ENCODE assay signal across 16 cellular contexts in genomic region chr16:86069736-86070298, GRCh38.
DNase-seq lines count a peak whose midpoint lies in the region; ATAC-seq and TF ChIP-seq lines count a peak whose summit lies in the region.
"Had no signal": no experiment of that assay in that cellular context is flagged by ENCODE, and none has a peak within 500 bp of the region (broad histone marks: within the 10 kb centered on the region; RNA-seq: fewer than 3 reads in every experiment).

No MANE protein-coding gene starts in this region.

- TF ChIP-seq POLR2A in spleen (IDR thresholded peaks at IDR 0.05), result no peak

- DNase-seq in natural killer cell treated with Interleukin-12 subunit alpha and Interleukin-12 subunit beta and Interleukin-15 and Interleukin-18, amount 100 ng/mL, for 72 hours (ENCODE audit: low spot score), result peak; percentile 29
- DNase-seq in natural killer cell (no peak), mesenchymal stem cell (no peak), spleen (peak; percentile 73), foreskin keratinocyte (no peak), glomerular visceral epithelial cell (ENCODE audit: extremely low spot score) (no peak)
- DNase-seq: Calu3; CD4-positive, alpha-beta memory T cell; DMS79 treated with DMSO at 0.1 percent for 48 hours had no signal

- H2AFZ ChIP-seq in mesenchymal stem cell (ENCODE audit: low read depth, low read length), result no peak overlapping the region

- H3K27ac ChIP-seq in mesenchymal stem cell (ENCODE audit: low read length, poor library complexity, severe bottlenecking), result no peak overlapping the region
- peak overlapping the region in 4 of 8 donors; percentile 1 to 48 (median 16) for H3K27ac ChIP-seq in spleen
- H3K27ac ChIP-seq in foreskin keratinocyte, result no peak overlapping the region
- H3K27ac ChIP-seq: 22Rv1, A549, BLaER1 had no signal

- no peaks in the 10 kb centered on the region for H3K9me3 ChIP-seq in mesenchymal stem cell (ENCODE audit: control insufficient read depth, low read length)
- H3K9me3 ChIP-seq in spleen, result no peaks in the 10 kb centered on the region
- H3K9me3 ChIP-seq: A549, BLaER1, HAP-1 had no signal

- peaks cover 22 to 63% of the 10 kb centered on the region in 2 experiments for H3K27me3 ChIP-seq in mesenchymal stem cell (ENCODE audit: control insufficient read depth in 1 of 2, insufficient read depth in 1 of 2, low read length in 2 of 2)
- H3K27me3 ChIP-seq in spleen (replicated peaks in 1 of 7), result peaks cover 0 to 52% (median 0%) of the 10 kb centered on the region in 7 donors
- H3K27me3 ChIP-seq in foreskin keratinocyte, result no peaks in the 10 kb centered on the region

- no peaks in the 10 kb centered on the region for H3K36me3 ChIP-seq in mesenchymal stem cell (ENCODE audit: control insufficient read depth in 1 of 2, insufficient read depth in 2 of 2, low read depth in 1 of 2, low read length in 2 of 2)
- H3K36me3 ChIP-seq in spleen, result no peaks in the 10 kb centered on the region
- H3K36me3 ChIP-seq: BLaER1, HAP-1 had no signal

- no peak overlapping the region for H2BK15ac ChIP-seq in mesenchymal stem cell (ENCODE audit: low read depth, poor library complexity, severe bottlenecking)

- H4K8ac ChIP-seq in mesenchymal stem cell (ENCODE audit: low read length), result peak overlapping the region; percentile 2

- H3K18ac ChIP-seq in mesenchymal stem cell (ENCODE audit: low read depth in 1 of 2, low read length in 2 of 2), result peak overlapping the region; percentile 17 to 90

- H3K4me1 ChIP-seq in mesenchymal stem cell (ENCODE audit: control insufficient read depth, insufficient read depth, low read depth, low read length) (peaks cover 1% of the 10 kb centered on the region), spleen (peaks cover 0 to 40% (median 11%) of the 10 kb centered on the region in 6 donors), foreskin keratinocyte (no peaks in the 10 kb centered on the region)
- H3K4me1 ChIP-seq: A549, BLaER1, HAP-1 had no signal

- no peak overlapping the region for H3K4me2 ChIP-seq in mesenchymal stem cell (ENCODE audit: low read length, poor library complexity, severe bottlenecking)
- H3K4me2 ChIP-seq: A549, BLaER1 had no signal

- no peak overlapping the region for H3K9ac ChIP-seq in mesenchymal stem cell (ENCODE audit: low read length)
- H3K9ac ChIP-seq: BLaER1 had no signal

- no peaks in the 10 kb centered on the region for H3K4me1 Mint-ChIP-seq in natural killer cell treated with Interleukin-12 subunit alpha and Interleukin-12 subunit beta and Interleukin-15 and Interleukin-18, amount 100 ng/mL, for 72 hours (ENCODE audit: low read depth in 2 of 2)
- H3K4me1 Mint-ChIP-seq in natural killer cell, result no peaks in the 10 kb centered on the region
- H3K4me1 Mint-ChIP-seq: CD14-positive monocyte had no signal

- no peaks in the 10 kb centered on the region for H3K36me3 Mint-ChIP-seq in natural killer cell treated with Interleukin-12 subunit alpha and Interleukin-12 subunit beta and Interleukin-15 and Interleukin-18, amount 100 ng/mL, for 72 hours
- no peaks in the 10 kb centered on the region for H3K36me3 Mint-ChIP-seq in natural killer cell
- H3K36me3 Mint-ChIP-seq: CD14-positive monocyte; CD4-positive, alpha-beta memory T cell had no signal

- TF ChIP-seq CTCF in natural killer cell (IDR thresholded peaks at IDR 0.05), result no peak
- TF ChIP-seq CTCF in spleen (IDR thresholded peaks at IDR 0.05 in 8 of 11, conservative IDR thresholded peaks at IDR 0.05 in 3 of 11), result no peak
- no peak for TF ChIP-seq CTCF in foreskin keratinocyte (conservative IDR thresholded peaks at IDR 0.05)

- H3K4me3 Mint-ChIP-seq in natural killer cell treated with Interleukin-12 subunit alpha and Interleukin-12 subunit beta and Interleukin-15 and Interleukin-18, amount 100 ng/mL, for 72 hours, result no peak overlapping the region
- H3K4me3 Mint-ChIP-seq in natural killer cell, result no peak overlapping the region
- H3K4me3 Mint-ChIP-seq: CD4-positive, alpha-beta memory T cell had no signal

- H3K27ac Mint-ChIP-seq in natural killer cell treated with Interleukin-12 subunit alpha and Interleukin-12 subunit beta and Interleukin-15 and Interleukin-18, amount 100 ng/mL, for 72 hours, result no peak overlapping the region
- H3K27ac Mint-ChIP-seq in natural killer cell, result no peak overlapping the region
- H3K27ac Mint-ChIP-seq: CD4-positive, alpha-beta memory T cell had no signal

- H2BK12ac ChIP-seq in mesenchymal stem cell (ENCODE audit: low read length in 2 of 2), result peak overlapping the region; percentile 45 to 84

- H3K27me3 Mint-ChIP-seq in natural killer cell treated with Interleukin-12 subunit alpha and Interleukin-12 subunit beta and Interleukin-15 and Interleukin-18, amount 100 ng/mL, for 72 hours, result peaks cover 8 to 28% of the 10 kb centered on the region in 2 donors
- peaks cover 0 to 23% of the 10 kb centered on the region in 2 donors for H3K27me3 Mint-ChIP-seq in natural killer cell (ENCODE audit: low read depth in 2 of 2)

- ATAC-seq in natural killer cell treated with Interleukin-12 subunit alpha and Interleukin-12 subunit beta and Interleukin-15 and Interleukin-18, amount 100 ng/mL, for 72 hours, result no peak
- ATAC-seq in natural killer cell (no peak), foreskin keratinocyte (no peak), HG03469 (IDR thresholded peaks at IDR 0.05; ENCODE audit: unreplicated experiment) (no peak)
- ATAC-seq: A549, GM12878 had no signal

- no peak overlapping the region for H3K4me3 ChIP-seq in mesenchymal stem cell (ENCODE audit: insufficient read depth in 1 of 2, low read depth in 1 of 2, low read length in 2 of 2)
- H3K4me3 ChIP-seq in spleen, result no peak overlapping the region
- H3K4me3 ChIP-seq: A549, BLaER1, GM12878, HAP-1 had no signal

- no peak overlapping the region for H2AK5ac ChIP-seq in mesenchymal stem cell (ENCODE audit: low read length, severe bottlenecking)

- H3K23ac ChIP-seq in mesenchymal stem cell (ENCODE audit: low read length in 2 of 2), result peak overlapping the region in 1 of 2 experiments; percentile 35

- H2BK5ac ChIP-seq in mesenchymal stem cell (ENCODE audit: low read depth, low read length, poor library complexity, severe bottlenecking), result no peak overlapping the region

- H3K9me3 Mint-ChIP-seq in natural killer cell treated with Interleukin-12 subunit alpha and Interleukin-12 subunit beta and Interleukin-15 and Interleukin-18, amount 100 ng/mL, for 72 hours, result no peaks in the 10 kb centered on the region
- no peaks in the 10 kb centered on the region for H3K9me3 Mint-ChIP-seq in natural killer cell

- H3K14ac ChIP-seq in mesenchymal stem cell (ENCODE audit: low read length in 2 of 2), result peak overlapping the region in 1 of 2 experiments; percentile 73

- WGBS in mesenchymal stem cell, result 70% methylated on average over 21 of the region's 21 CpGs
- WGBS in spleen, 5 donors, result 24 to 44% (median 33%) methylated on average over 5 to 21 of the region's 21 CpGs

- H3K79me1 ChIP-seq in mesenchymal stem cell (replicated peaks; ENCODE audit: low read length, poor library complexity, severe bottlenecking), result no peaks in the 10 kb centered on the region

- peak overlapping the region; percentile 16 to 38 for H3K4ac ChIP-seq in mesenchymal stem cell (ENCODE audit: low read depth in 1 of 2, low read length in 2 of 2)

- intact Hi-C loops in natural killer cell (cut with micrococcal nuclease) (no loop called here), spleen (cut with DNase I; ENCODE audit: low total_unique reads) (loop anchor here (5.0 to 10.0 kb wide), 2 partner anchors 275 to 452 kb away; no protein-coding TSS in a partner anchor)

- H2BK120ac ChIP-seq in mesenchymal stem cell (ENCODE audit: low read depth, low read length), result peak overlapping the region; percentile 45

- H4K91ac ChIP-seq in mesenchymal stem cell (ENCODE audit: low read length), result peak overlapping the region; percentile 74

Comparison
In these comparisons a context has a peak if more than half of its experiments do, and no peak if none do; other contexts are left out.
1. DNase-seq: peak in natural killer cell treated with Interleukin-12 subunit alpha and Interleukin-12 subunit beta and Interleukin-15 and Interleukin-18, amount 100 ng/mL, for 72 hours (single experiment) and spleen (single experiment); none in natural killer cell (single experiment), mesenchymal stem cell (single experiment), foreskin keratinocyte (0 of 2) and glomerular visceral epithelial cell (single experiment).